In genomic region chr11:47403571-47403970, GRCh38 we compare ENCODE assay signal across 38 cellular contexts. TPM values are rescaled to one million over a fixed set of nuclear protein-coding genes. Genes with fewer than 3 reads are reported as not detected.
A peak's percentile ranks its signal among the peaks of the same experiment; 100 is the strongest.
DNase-seq lines count a peak whose midpoint lies in the region; ATAC-seq lines count a peak whose summit lies in the region.
"Had no signal": no experiment of that assay in that cellular context is flagged by ENCODE, and none has a peak within 500 bp of the region (broad histone marks: within the 10 kb centered on the region; RNA-seq: fewer than 3 reads in every experiment).

No MANE protein-coding gene starts in this region.

- H3K4me3 ChIP-seq in BLaER1, result no peak overlapping the region
- H3K4me3 ChIP-seq in Karpas-422 (ENCODE audit: low read length), result no peak overlapping the region
- H3K4me3 ChIP-seq in mesendoderm (ENCODE audit: low read length), result no peak overlapping the region
- H3K4me3 ChIP-seq: esophagus muscularis mucosa, GM12878, heart right ventricle had no signal

- peak overlapping the region; percentile 16 for H2BK5ac ChIP-seq in mesendoderm (ENCODE audit: low read length)

- no peak overlapping the region for H3K18ac ChIP-seq in mesendoderm (ENCODE audit: low read length)

- peak overlapping the region; percentile 27; the same call in 1 of the 2 replicates for H2AFZ ChIP-seq in Karpas-422 (ENCODE audit: low read length)

- H4K20me1 ChIP-seq in BLaER1 (no peaks in the 10 kb centered on the region), Karpas-422 (ENCODE audit: insufficient read depth, low read depth, low read length) (no peaks in the 10 kb centered on the region)

- peak overlapping the region; percentile 53 for H3K56ac ChIP-seq in mesendoderm (ENCODE audit: low read length)

- H2BK15ac ChIP-seq in mesendoderm (replicated peaks; ENCODE audit: low read depth), result no peak overlapping the region

- H3K27ac ChIP-seq in BLaER1 (peak overlapping the region; percentile 82), Karpas-422 (ENCODE audit: low read length) (peak overlapping the region; percentile 66), mesendoderm (ENCODE audit: low read depth, low read length) (no peak overlapping the region)
- H3K27ac ChIP-seq: esophagus muscularis mucosa, heart right ventricle had no signal

- no peak overlapping the region for H4K5ac ChIP-seq in mesendoderm (ENCODE audit: low read length)

- H3K27me3 ChIP-seq in BLaER1 (no peaks in the 10 kb centered on the region), Karpas-422 (ENCODE audit: low read length) (no peaks in the 10 kb centered on the region), mesendoderm (ENCODE audit: insufficient read depth, low read length, poor library complexity) (no peaks in the 10 kb centered on the region)
- H3K27me3 ChIP-seq: esophagus muscularis mucosa, heart right ventricle had no signal

- no peak overlapping the region for H4K8ac ChIP-seq in mesendoderm (ENCODE audit: low read depth, low read length)

- no peaks in the 10 kb centered on the region for H3K9me3 ChIP-seq in BLaER1
- H3K9me3 ChIP-seq in Karpas-422 (ENCODE audit: low read length), result no peaks in the 10 kb centered on the region
- H3K9me3 ChIP-seq: esophagus muscularis mucosa, heart right ventricle had no signal

- no peak overlapping the region for H2AK5ac ChIP-seq in mesendoderm (ENCODE audit: low read length)

- no peak for ATAC-seq in HG02852 (IDR thresholded peaks at IDR 0.05; ENCODE audit: unreplicated experiment)
- ATAC-seq: activated CD8-positive, alpha-beta memory T cell treated with anti-CD3 and anti-CD28 coated beads, Interleukin-2, amount 10 ng/mL, durations not matched to agents 7 days and 5 days; activated naive CD8-positive, alpha-beta T cell treated with anti-CD3 and anti-CD28 coated beads, Interleukin-2, amount 50 U/mL, for 24 hours; activated T-cell treated with anti-CD3 and anti-CD28 coated beads, Interleukin-2, amount 50 U/mL, for 72 hours; GM12878; heart right ventricle had no signal

- H3K4me2 ChIP-seq in BLaER1 (peak overlapping the region; percentile 79), Karpas-422 (ENCODE audit: low read depth, low read length, poor library complexity, severe bottlenecking) (no peak overlapping the region), mesendoderm (ENCODE audit: low read length) (no peak overlapping the region)

- H3K9ac ChIP-seq in BLaER1 (peak overlapping the region; percentile 67), Karpas-422 (ENCODE audit: low read length) (peak overlapping the region; percentile 37; the same call in 1 of the 2 replicates), mesendoderm (ENCODE audit: low read length) (no peak overlapping the region)

- no peaks in the 10 kb centered on the region for H3K36me3 ChIP-seq in BLaER1
- H3K36me3 ChIP-seq in Karpas-422 (ENCODE audit: insufficient read depth, low read length), result no peaks in the 10 kb centered on the region
- no peaks in the 10 kb centered on the region for H3K36me3 ChIP-seq in mesendoderm (ENCODE audit: control insufficient read depth, insufficient read depth, low read length)
- H3K36me3 ChIP-seq: esophagus muscularis mucosa, heart right ventricle had no signal

- no peak overlapping the region for H2BK120ac ChIP-seq in mesendoderm (ENCODE audit: low read depth, low read length)

- H3K79me2 ChIP-seq in Karpas-422 (ENCODE audit: low read length) (peaks cover under 1% of the 10 kb centered on the region; the same call in 1 of the 2 replicates), mesendoderm (ENCODE audit: control insufficient read depth, insufficient read depth, low read length) (no peaks in the 10 kb centered on the region)

- no peaks in the 10 kb centered on the region for H3K9me2 ChIP-seq in Karpas-422 (replicated peaks; ENCODE audit: insufficient read depth, low read length)

- H3K23ac ChIP-seq in mesendoderm (ENCODE audit: low read length), result no peak overlapping the region

- no peaks in the 10 kb centered on the region for H3K79me1 ChIP-seq in mesendoderm (ENCODE audit: low read length)

- DNase-seq in Karpas-422 (no peak), UCSD-AML1 (lab: John Stamatoyannopoulos, UW; ENCODE audit: unreplicated experiment) (peak; percentile 41), mesendoderm (no peak), COR-L47 (lab: John Stamatoyannopoulos, UW) (no peak), NCI-H510A treated with DMSO at 0.1 percent for 48 hours (lab: John Stamatoyannopoulos, UW) (no peak)
- DNase-seq in effector CD4-positive, alpha-beta T cell, result no peak
- DNase-seq: activated CD8-positive, alpha-beta memory T cell treated with anti-CD3 and anti-CD28 coated beads, Interleukin-2, amount 10 ng/mL, durations not matched to agents 7 days and 5 days; activated naive CD4-positive, alpha-beta T cell; activated naive CD8-positive, alpha-beta T cell treated with anti-CD3 and anti-CD28 coated beads, Interleukin-2, amount 50 U/mL, for 24 hours; activated T-cell treated with anti-CD3 and anti-CD28 coated beads, Interleukin-2, amount 50 U/mL, for 72 hours; AML-193; caudate nucleus; cortex of kidney; DMS153; foreskin fibroblast; HCEC 1CT; heart right ventricle; IMR-90; midbrain; naive B cell; NCI-H1092 treated with DMSO at 0.1 percent for 48 hours; NCI-H1930; NCI-H2171 treated with DMSO at 0.1 percent for 48 hours; NCI-H524 treated with DMSO at 0.1 percent for 48 hours; NK-92 treated with Interleukin-12 subunit alpha and Interleukin-12 subunit beta, amount 100 ng/mL, for 24 hours; stimulated activated CD4-positive, alpha-beta T cell treated with anti-CD3 and anti-CD28 coated beads, Interleukin-4, amount 100 ng/mL, for 4 hours; T-helper 9 cell; trophoblast cell had no signal

- no CpG with 5 or more reads among the region's 3 CpGs for WGBS in mesendoderm (ENCODE audit: extremely low coverage, insufficient coverage, low lambda C conversion rate)

- H3K4me1 ChIP-seq in BLaER1 (peaks cover 75% of the 10 kb centered on the region), Karpas-422 (ENCODE audit: low read length) (peaks cover 64% of the 10 kb centered on the region), mesendoderm (ENCODE audit: control insufficient read depth, low read depth, low read length) (peaks cover 5% of the 10 kb centered on the region)

- H3K4ac ChIP-seq in mesendoderm (ENCODE audit: low read depth, low read length), result no peak overlapping the region

RNA-seq across cellular contexts. Expression of gene SLC39A13, which starts 4.8 kb away (rescaled TPM):
- 24.9 and 32.8 TPM in 2 replicates for total RNA-seq in Karpas-422 (2014; rRNA removed; shearing (Covaris generic); ENCODE audit: low replicate concordance)
- 10.9 TPM for polyA plus RNA-seq in mesendoderm (2013, experiment 1 of 2)
- 11.3 TPM for polyA plus RNA-seq in mesendoderm (2013, experiment 2 of 2)

RNA-seq across cellular contexts. Expression of gene PSMC3, which starts 22.7 kb away (rescaled TPM):
- 40.6 and 119 TPM in 2 replicates for total RNA-seq in Karpas-422 (2014; rRNA removed; shearing (Covaris generic); ENCODE audit: low replicate concordance)
- polyA plus RNA-seq in mesendoderm (2013, experiment 1 of 2), result 136 TPM
- polyA plus RNA-seq in mesendoderm (2013, experiment 2 of 2), result 143 TPM

RNA-seq across cellular contexts. Expression of gene SPI1, which starts 25.2 kb away (rescaled TPM):
- total RNA-seq in Karpas-422 (2014; rRNA removed; shearing (Covaris generic); ENCODE audit: low replicate concordance), result 114 and 198 TPM in 2 replicates
- polyA plus RNA-seq in mesendoderm (2013, experiment 1 of 2), result 0.70 TPM
- 0.63 TPM for polyA plus RNA-seq in mesendoderm (2013, experiment 2 of 2)
- total RNA-seq: A673; activated CD8-positive, alpha-beta memory T cell treated with anti-CD3 and anti-CD28 coated beads, Interleukin-2, amount 10 ng/mL, durations not matched to agents 7 days and 5 days; astrocyte; IMR-90; kidney epithelial cell; pulmonary artery endothelial cell had no signal
- polyA plus RNA-seq: IMR-90 had no signal

RNA-seq across cellular contexts. Expression of gene RAPSN, which starts 45.4 kb away (rescaled TPM):
- total RNA-seq in Karpas-422 (2014; rRNA removed; shearing (Covaris generic); ENCODE audit: low replicate concordance), result 0.52 and 4.5 TPM in 2 replicates
- 0.14 TPM for polyA plus RNA-seq in mesendoderm (2013, experiment 1 of 2)
- polyA plus RNA-seq in mesendoderm (2013, experiment 2 of 2), result 0.28 TPM
- total RNA-seq: IMR-90, subcutaneous adipose tissue had no signal

RNA-seq across cellular contexts. Expression of gene MYBPC3, which starts 51.1 kb away (rescaled TPM):
- 0.67 and 0.72 TPM in 2 replicates for total RNA-seq in Karpas-422 (2014; rRNA removed; shearing (Covaris generic); ENCODE audit: low replicate concordance)
- polyA plus RNA-seq in mesendoderm (2013, experiment 1 of 2), result not detected
- not detected for polyA plus RNA-seq in mesendoderm (2013, experiment 2 of 2)
- total RNA-seq: A673; activated CD8-positive, alpha-beta memory T cell treated with anti-CD3 and anti-CD28 coated beads, Interleukin-2, amount 10 ng/mL, durations not matched to agents 7 days and 5 days; activated T-cell treated with anti-CD3 and anti-CD28 coated beads, Interleukin-2, amount 50 U/mL, for 72 hours; astrocyte; GM12878; IMR-90; kidney epithelial cell; lower leg skin; pulmonary artery endothelial cell had no signal
- polyA plus RNA-seq: IMR-90 had no signal
